In the genomic region with DNA sequence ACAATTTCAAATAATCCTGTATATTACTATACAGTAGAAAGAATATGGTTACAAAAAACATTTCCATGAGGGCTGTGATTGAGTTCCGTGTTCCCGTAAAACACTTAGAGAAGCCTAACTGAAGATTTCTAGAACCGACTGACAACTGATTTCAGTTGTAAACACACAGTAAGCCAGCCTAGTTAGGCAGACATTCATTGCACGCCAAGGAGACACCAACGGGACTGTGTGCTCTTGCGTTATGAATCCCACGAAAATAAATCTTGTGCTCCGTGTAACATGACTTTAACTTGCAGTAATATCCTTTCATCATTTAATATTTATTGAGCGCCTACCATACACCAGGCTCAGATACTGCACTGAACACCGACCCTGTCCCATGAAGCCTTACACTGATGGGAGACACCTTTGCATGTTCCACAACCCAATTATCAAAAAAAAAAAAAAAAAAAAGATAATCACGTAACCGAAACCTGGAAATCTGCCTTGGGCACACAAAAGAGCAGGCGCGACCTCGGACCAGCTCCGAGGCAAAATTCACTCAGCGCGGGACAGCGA, we compare ENCODE assay signal across 7 cellular contexts. TPM values are rescaled to one million over a fixed set of nuclear protein-coding genes. Genes with fewer than 3 reads are reported as not detected.
DNase-seq lines count a peak whose midpoint lies in the region; ATAC-seq, FAIRE-seq and TF ChIP-seq lines count a peak whose summit lies in the region.

No MANE protein-coding gene starts in this region.

- no peak overlapping the region for H2BK12ac ChIP-seq in H9 (ENCODE audit: insufficient read length, low read depth, low read length)

- DNase-seq in H9, result no peak
- peak; percentile 23 for DNase-seq in MM.1S
- no peak for DNase-seq in bronchial epithelial cell (ENCODE audit: low read depth)
- DNase-seq in NCI-H2029 (lab: John Stamatoyannopoulos, UW), result no peak
- DNase-seq in T-helper 9 cell, result no peak

- H3K4ac ChIP-seq in H9 (ENCODE audit: low read depth, low read length), result no peak overlapping the region

- no peaks in the 10 kb centered on the region for H4K20me1 ChIP-seq in H9 (ENCODE audit: control insufficient read depth, insufficient read depth, insufficient read length)
- H4K20me1 ChIP-seq in MM.1S (ENCODE audit: insufficient read depth, low read length), result no peaks in the 10 kb centered on the region

- H3K27ac Mint-ChIP-seq in H9, result peak overlapping the region; percentile 92 to 98 (median 97)

- H3K27me3 Mint-ChIP-seq in H9 (ENCODE audit: low read depth), result no peaks in the 10 kb centered on the region

- H2BK15ac ChIP-seq in H9 (ENCODE audit: low read depth, low read length), result no peak overlapping the region

- H3K4me3 ChIP-seq in MM.1S (ENCODE audit: low read length) (peak overlapping the region; percentile 98), bronchial epithelial cell (ENCODE audit: low read depth, low read length) (peak overlapping the region; percentile 80), mononuclear cell (ENCODE audit: low read length) (peak overlapping the region; percentile 94)

- no peak overlapping the region for H4K8ac ChIP-seq in H9 (replicated peaks; ENCODE audit: insufficient read length, low read depth, low read length)

- no peak overlapping the region for H3K23ac ChIP-seq in H9 (ENCODE audit: insufficient read length, low read depth, low read length)

- H3K9me2 ChIP-seq in MM.1S (replicated peaks; ENCODE audit: insufficient read depth, low read length), result no peaks in the 10 kb centered on the region

- peaks cover 6 to 22% (median 19%) of the 10 kb centered on the region in 3 experiments; a peak in 6 of 7 replicates for H3K36me3 Mint-ChIP-seq in H9 (ENCODE audit: insufficient read depth in 1 of 3, low read depth in 3 of 3)

- H3F3A ChIP-seq in MM.1S (ENCODE audit: insufficient read depth, low read length), result peaks cover 11% of the 10 kb centered on the region

- H4K91ac ChIP-seq in H9 (ENCODE audit: insufficient read length, low read depth, low read length), result no peak overlapping the region

- no peaks in the 10 kb centered on the region for H3K79me1 ChIP-seq in H9 (ENCODE audit: insufficient read depth, low read depth, low read length, poor library complexity, severe bottlenecking)

- H3K9me3 Mint-ChIP-seq in H9, result peaks cover 0 to 4% of the 10 kb centered on the region in 2 experiments; a peak in 4 of 5 replicates

- peak overlapping the region; percentile 91 to 96 for H3K4me3 Mint-ChIP-seq in H9

- peak overlapping the region; percentile 1; the same call in 1 of the 2 replicates for H3K14ac ChIP-seq in H9 (ENCODE audit: insufficient read depth, low read length)

- H3K4me1 ChIP-seq in H9 (ENCODE audit: insufficient read depth, low read length), result peaks cover 2% of the 10 kb centered on the region; the same call in 1 of the 2 replicates
- peaks cover 11% of the 10 kb centered on the region; the same call in 1 of the 2 replicates for H3K4me1 ChIP-seq in MM.1S (ENCODE audit: low read length)
- peaks cover 11% of the 10 kb centered on the region for H3K4me1 ChIP-seq in mononuclear cell (ENCODE audit: insufficient read depth, low read length)

- no peak for FAIRE-seq in bronchial epithelial cell (lab: Jason Lieb, UNC)

- H2BK5ac ChIP-seq in H9 (ENCODE audit: insufficient read length, low read length), result no peak overlapping the region

- peak; percentile 28 for ATAC-seq in GM18511 (IDR thresholded peaks at IDR 0.05; ENCODE audit: unreplicated experiment)

- TF ChIP-seq CTCF in H9 (conservative IDR thresholded peaks at IDR 0.05) (no peak), MM.1S (IDR thresholded peaks at IDR 0.05; ENCODE audit: low read length) (no peak), bronchial epithelial cell (IDR thresholded peaks at IDR 0.05; ENCODE audit: insufficient read depth, low read length, severe bottlenecking) (no peak)

- H3K79me2 ChIP-seq in H9 (ENCODE audit: insufficient read depth, low read length) (peaks cover 33% of the 10 kb centered on the region; the same call in 1 of the 2 replicates), MM.1S (ENCODE audit: low read length) (peaks cover 35% of the 10 kb centered on the region)

- no peak overlapping the region for H3K18ac ChIP-seq in H9 (ENCODE audit: insufficient read length, low read depth, low read length)

- H3K9ac ChIP-seq in H9 (ENCODE audit: extremely low read depth, insufficient read length, low read length) (peak overlapping the region; percentile 81), MM.1S (ENCODE audit: low read length) (peak overlapping the region; percentile 88)

- no CpG with 5 or more reads among the region's 19 CpGs for WGBS in H9 (ENCODE audit: extremely low coverage, insufficient read length, low lambda C conversion rate)

- no peak overlapping the region for H3T11ph ChIP-seq in H9 (ENCODE audit: low read length)

- no peak overlapping the region for H3K56ac ChIP-seq in H9 (ENCODE audit: insufficient read length, low read depth, low read length)

- H2AFZ ChIP-seq in H9 (ENCODE audit: low read length), result no peak overlapping the region
- peak overlapping the region; percentile 88 for H2AFZ ChIP-seq in MM.1S (ENCODE audit: low read length)

- H4K5ac ChIP-seq in H9 (ENCODE audit: insufficient read length, low read depth, low read length), result peak overlapping the region; percentile 45

- H2BK120ac ChIP-seq in H9 (ENCODE audit: low read depth, low read length, poor library complexity, severe bottlenecking), result no peak overlapping the region

- H3K9me3 ChIP-seq in H9 (ENCODE audit: control insufficient read depth, low read depth, low read length) (no peaks in the 10 kb centered on the region), MM.1S (replicated peaks; ENCODE audit: insufficient read depth, low read length) (no peaks in the 10 kb centered on the region), mononuclear cell (ENCODE audit: low read depth, low read length) (no peaks in the 10 kb centered on the region)

- H2BK20ac ChIP-seq in H9 (ENCODE audit: low read depth, low read length, poor library complexity, severe bottlenecking), result no peak overlapping the region

- H3K27ac ChIP-seq in H9 (ENCODE audit: insufficient read length, low read depth, low read length), result no peak overlapping the region
- peak overlapping the region; percentile 91; the same call in 1 of the 2 replicates for H3K27ac ChIP-seq in MM.1S (ENCODE audit: low read length)

- H3K36me3 ChIP-seq in MM.1S (replicated peaks; ENCODE audit: insufficient read depth, low read length) (no peaks in the 10 kb centered on the region), bronchial epithelial cell (ENCODE audit: control insufficient read depth, insufficient read depth, low read length) (no peaks in the 10 kb centered on the region)

- H3K4me1 Mint-ChIP-seq in H9, result peaks cover 32% of the 10 kb centered on the region in 2 experiments

- H3K23me2 ChIP-seq in H9 (ENCODE audit: insufficient read length, low read depth, low read length, poor library complexity, severe bottlenecking), result peaks cover 12% of the 10 kb centered on the region

- H2AK5ac ChIP-seq in H9 (ENCODE audit: insufficient read length, low read length), result no peak overlapping the region

- H3K4me2 ChIP-seq in H9 (ENCODE audit: insufficient read depth, insufficient read length, low read length) (peak overlapping the region; percentile 73), MM.1S (ENCODE audit: low read depth, low read length) (peak overlapping the region; percentile 83)

- no peaks in the 10 kb centered on the region for H3K27me3 ChIP-seq in H9 (ENCODE audit: insufficient read depth, low read length)
- no peaks in the 10 kb centered on the region for H3K27me3 ChIP-seq in MM.1S (replicated peaks; ENCODE audit: insufficient read depth, low read length)
- H3K27me3 ChIP-seq in bronchial epithelial cell (ENCODE audit: control insufficient read depth, insufficient read depth, low read length), result no peaks in the 10 kb centered on the region
- no peaks in the 10 kb centered on the region for H3K27me3 ChIP-seq in mononuclear cell (ENCODE audit: insufficient read depth, low read length)

RNA-seq across cellular contexts. Expression of a gene that starts 0.4 kb away (rescaled TPM):
- 56.7 and 58.3 TPM in 2 replicates for total RNA-seq in H9 (2021)
- 20.8 and 28.7 TPM in 2 replicates for total RNA-seq in bronchial epithelial cell
- 20.8 TPM for total RNA-seq in mononuclear cell
